ENCODE assay signal across 18 cellular contexts in genomic region chr1:162387226-162388082, GRCh38. TPM values are rescaled to one million over a fixed set of nuclear protein-coding genes. Genes with fewer than 3 reads are reported as not detected.
DNase-seq lines count a peak whose midpoint lies in the region; ATAC-seq, FAIRE-seq and TF ChIP-seq lines count a peak whose summit lies in the region.
"Had no signal": no experiment of that assay in that cellular context is flagged by ENCODE, and none has a peak within 500 bp of the region (broad histone marks: within the 10 kb centered on the region; RNA-seq: fewer than 3 reads in every experiment).

No MANE protein-coding gene starts in this region.

- H3K27ac Mint-ChIP-seq in activated naive CD8-positive, alpha-beta T cell treated with anti-CD3 and anti-CD28 coated beads, Interleukin-2, amount 50 U/mL, for 24 hours = no peak overlapping the region

- peaks cover 7% of the 10 kb centered on the region for H3K9me1 ChIP-seq in K562 (ENCODE audit: control insufficient read depth, insufficient read depth, low read length)

- H3K36me3 Mint-ChIP-seq in activated naive CD8-positive, alpha-beta T cell treated with anti-CD3 and anti-CD28 coated beads, Interleukin-2, amount 50 U/mL, for 24 hours (ENCODE audit: low read depth) = no peaks in the 10 kb centered on the region

- H2AFZ ChIP-seq in K562 (ENCODE audit: low read depth, low read length) = peak overlapping the region; percentile 29
- H2AFZ ChIP-seq: GM23248 had no signal

- ATAC-seq in K562 = no peak
- no peak for ATAC-seq in GM18517 (IDR thresholded peaks at IDR 0.05; ENCODE audit: unreplicated experiment)
- no peak for ATAC-seq in activated naive CD8-positive, alpha-beta T cell treated with anti-CD3 and anti-CD28 coated beads, Interleukin-2, amount 50 U/mL, for 24 hours
- ATAC-seq: Right ventricle myocardium inferior had no signal

- TF ChIP-seq POLR2A in K562 (conservative IDR thresholded peaks at IDR 0.05) (no peak), ovary (IDR thresholded peaks at IDR 0.05) (no peak)

- TF ChIP-seq EP300 in K562 (IDR thresholded peaks at IDR 0.05; ENCODE audit: low read length) (no peak), ovary (IDR thresholded peaks at IDR 0.05) (no peak)

- H3K4me3 Mint-ChIP-seq in activated naive CD8-positive, alpha-beta T cell treated with anti-CD3 and anti-CD28 coated beads, Interleukin-2, amount 50 U/mL, for 24 hours = no peak overlapping the region

- H3K9me3 Mint-ChIP-seq in activated naive CD8-positive, alpha-beta T cell treated with anti-CD3 and anti-CD28 coated beads, Interleukin-2, amount 50 U/mL, for 24 hours = no peaks in the 10 kb centered on the region

- H4K20me1 ChIP-seq in K562 (replicated peaks; ENCODE audit: control insufficient read depth, insufficient read depth, low read length) = no peaks in the 10 kb centered on the region

- H3K27ac ChIP-seq in K562 (ENCODE audit: extremely low read depth, low read depth, low read length) (peak overlapping the region; percentile 69), ovary (no peak overlapping the region)
- H3K27ac ChIP-seq: GM23248, KMS-11 had no signal

- H3K27me3 Mint-ChIP-seq in activated naive CD8-positive, alpha-beta T cell treated with anti-CD3 and anti-CD28 coated beads, Interleukin-2, amount 50 U/mL, for 24 hours = peaks cover 6% of the 10 kb centered on the region

- intact Hi-C loops in K562 (cut with micrococcal nuclease) = loop anchor here (2.0 kb wide), 1 partner anchor 15 kb away; no protein-coding TSS in a partner anchor
- intact Hi-C loops in ovary (cut with DNase I) = loop anchor here in 1 of 4 donors (2.0 kb wide), 1 partner anchor 15 kb away; no protein-coding TSS in a partner anchor

- H3K9me3 ChIP-seq in K562 (replicated peaks; ENCODE audit: control insufficient read depth, insufficient read depth, low read depth, low read length) (no peaks in the 10 kb centered on the region), ovary (no peaks in the 10 kb centered on the region)
- H3K9me3 ChIP-seq: MG63 had no signal

- H3K9ac ChIP-seq in K562 (ENCODE audit: insufficient read depth in 1 of 2, low read depth in 2 of 2, low read length in 2 of 2) = peak overlapping the region in 1 of 2 experiments; percentile 24; a peak in 2 of 4 replicates
- H3K9ac ChIP-seq: GM23248, KMS-11 had no signal

- FAIRE-seq in K562 (lab: Jason Lieb, UNC) = no peak

- H3K36me3 ChIP-seq in K562 (ENCODE audit: control insufficient read depth, insufficient read depth, low read length) (no peaks in the 10 kb centered on the region; the same call in 2 of the 3 replicates), ovary (no peaks in the 10 kb centered on the region)
- H3K36me3 ChIP-seq: MG63 had no signal

- no TSS peak for BruUV-seq in K562 (replicated peaks; lab: Mats Ljungman, UMichigan)

- H3K79me2 ChIP-seq in K562 (ENCODE audit: control insufficient read depth, insufficient read depth, low read length) = peaks cover 12% of the 10 kb centered on the region; the same call in 2 of the 3 replicates

- H3K4me3 ChIP-seq in K562 = no peak overlapping the region
- no peak overlapping the region for H3K4me3 ChIP-seq in ovary
- H3K4me3 ChIP-seq: GM23248, MG63 had no signal

- TF ChIP-seq CTCF in GM13976 (IDR thresholded peaks at IDR 0.05; ENCODE audit: borderline replicate concordance, control extremely low read depth, extremely low read depth, insufficient read depth, missing control alignments) (no peak), K562 (IDR thresholded peaks at IDR 0.05 in 2 of 3, conservative IDR thresholded peaks at IDR 0.05 in 1 of 3; ENCODE audit: insufficient read depth in 2 of 3, low read depth in 1 of 3, low read length in 3 of 3) (no peak), ovary (IDR thresholded peaks at IDR 0.05) (no peak)

- H3K4me1 ChIP-seq in K562 (replicated peaks in 1 of 2; ENCODE audit: control insufficient read depth in 2 of 2, insufficient read depth in 2 of 2, low read length in 2 of 2) (peaks cover 75 to 90% of the 10 kb centered on the region in 2 experiments), ovary (ENCODE audit: insufficient read depth) (peaks cover 6% of the 10 kb centered on the region)

- in situ Hi-C loops in GM13976 (cut with MboI; ENCODE audit: low sequenced_read_pairs, unreplicated experiment) = no loop called here
- in situ Hi-C loops in K562 (cut with MboI) = no loop called here

- no peak for TF ChIP-seq RAD21 in K562 (CRISPR knock-in tag; conservative IDR thresholded peaks at IDR 0.05 in 1 of 2, IDR thresholded peaks at IDR 0.05 in 1 of 2)

- WGBS in K562 (ENCODE audit: insufficient coverage, low coverage, missing lambda C conversion rate) = 72% methylated on average over 20 of the region's 20 CpGs
- 35 to 62% (median 57%) methylated on average over 20 of the region's 20 CpGs for WGBS in ovary, 3 donors

- POLR2A ChIA-PET in K562 (lab: Yijun Ruan, JAX) = interaction anchor here (0.6 to 2.1 kb wide), 2 partner anchors 10 to 22 kb away, joined by 4 to 9 read pairs; no protein-coding TSS in a partner anchor

- CTCF ChIA-PET in K562 (lab: Yijun Ruan, JAX; ENCODE audit: low intra/inter-chr PET ratio) = no interaction called here

- no peak overlapping the region for H3K4me2 ChIP-seq in K562 (ENCODE audit: insufficient read depth, low read length)
- H3K4me2 ChIP-seq: KMS-11 had no signal

- DNase-seq in GM13976 (ENCODE audit: low spot score) = peak; percentile 4
- no peak for DNase-seq in K562 (ENCODE audit: extremely low read depth in 1 of 4, low spot score in 3 of 4)
- peak; percentile 38 for DNase-seq in islet precursor cell
- peak in 3 of 5 donors; percentile 25 to 67 (median 50) for DNase-seq in ovary
- no peak for DNase-seq in activated CD4-positive, alpha-beta T cell treated with anti-CD3 and anti-CD28 coated beads, Interleukin-2, amount 50 U/mL, for 1 hour
- no peak for DNase-seq in activated naive CD8-positive, alpha-beta T cell treated with anti-CD3 and anti-CD28 coated beads, Interleukin-2, amount 50 U/mL, for 24 hours
- DNase-seq: DMS 273 treated with DMSO at 0.1 percent for 48 hours, EL, GM23248, MG63, NCI-H1092 treated with DMSO at 0.1 percent for 48 hours, NCI-H1694, NCI-H2107 had no signal

- peaks cover 5% of the 10 kb centered on the region for H3K4me1 Mint-ChIP-seq in activated naive CD8-positive, alpha-beta T cell treated with anti-CD3 and anti-CD28 coated beads, Interleukin-2, amount 50 U/mL, for 24 hours

- H3K27me3 ChIP-seq in K562 (ENCODE audit: control insufficient read depth in 2 of 2, insufficient read depth in 2 of 2, low read length in 2 of 2) (no peaks in the 10 kb centered on the region), ovary (no peaks in the 10 kb centered on the region)
- H3K27me3 ChIP-seq: MG63 had no signal

RNA-seq across cellular contexts. Expression of gene C1orf226, which starts 5.9 kb away (rescaled TPM):
- 1.0 and 2.1 TPM in 2 replicates for total RNA-seq in K562 (2011; cell fraction: chromatin; rRNA removed; ENCODE audit: low replicate concordance)
- total RNA-seq in K562 (2011; cell fraction: nucleolus; rRNA removed) = 0.92 and 1.2 TPM in 2 replicates
- total RNA-seq in K562 (2011; cell fraction: nucleoplasm; rRNA removed) = 1.6 and 1.9 TPM in 2 replicates
- total RNA-seq in K562 (2014; rRNA removed) = 0.36 and 0.37 TPM in 2 replicates
- 0.47 and 0.64 TPM in 2 replicates for total RNA-seq in K562 (2014; rRNA removed; fragmentation: Illumina TruSeq; extraction: Trizol)
- 0.33 and 0.53 TPM in 2 replicates for total RNA-seq in K562 (2015; rRNA removed; fragmentation: Illumina TruSeq; extraction: Trizol)
- total RNA-seq in K562 (2021) = 1.4 and 1.6 TPM in 2 replicates
- 0.81 and 1.4 TPM in 2 replicates for polyA plus RNA-seq in K562 (2011; rRNA removed)
- 0.97 and 1.4 TPM in 2 replicates for polyA plus RNA-seq in K562 (2011; cell fraction: cytosol; rRNA removed)
- 1.9 and 2.6 TPM in 2 replicates for polyA plus RNA-seq in K562 (2011; cell fraction: nucleus; rRNA removed)
- 1.2 and 1.6 TPM in 2 replicates for polyA plus RNA-seq in K562 (2012)
- 1.2 and 1.3 TPM in 2 replicates for polyA plus RNA-seq in K562 (2014; fragmentation: Illumina TruSeq; extraction: Trizol)
- under 1 TPM; 0.10 to 0.20 TPM for polyA plus RNA-seq in K562 (2014; fragmentation: Nextera tagmentation; extraction: Ambion mirVana)
- 0.56 and 0.88 TPM in 2 replicates for polyA plus RNA-seq in K562 (2014; rRNA removed)
- 0.70 and 1.4 TPM in 2 replicates for polyA minus RNA-seq in K562 (2011; rRNA and poly(A)+ RNA removed)
- polyA minus RNA-seq in K562 (2011; cell fraction: cytosol; rRNA and poly(A)+ RNA removed) = 0.57 and 2.2 TPM in 2 replicates
- 0.67 and 1.4 TPM in 2 replicates for polyA minus RNA-seq in K562 (2011; cell fraction: nucleus; rRNA and poly(A)+ RNA removed)
- total RNA-seq in ovary = 1 to 10 TPM in 6 of 7 donors, under 1 TPM in 1; 0.36 to 8.4 (median 1.3) TPM
- polyA plus RNA-seq in ovary = 1 to 10 TPM; 1.5 to 3.4 TPM

RNA-seq across cellular contexts. Expression of gene SPATA46, which starts 10.8 kb away (rescaled TPM):
- not detected in 2 replicates for total RNA-seq in K562 (2011; cell fraction: chromatin; rRNA removed; ENCODE audit: low replicate concordance)
- not detected in 2 replicates for total RNA-seq in K562 (2011; cell fraction: nucleolus; rRNA removed)
- total RNA-seq in K562 (2011; cell fraction: nucleoplasm; rRNA removed) = not detected in 2 replicates
- not detected in 2 replicates for total RNA-seq in K562 (2014; rRNA removed)
- not detected in 2 replicates for total RNA-seq in K562 (2014; rRNA removed; fragmentation: Illumina TruSeq; extraction: Trizol)
- total RNA-seq in K562 (2015; rRNA removed; fragmentation: Illumina TruSeq; extraction: Trizol) = not detected in 2 replicates
- not detected in 2 replicates for total RNA-seq in K562 (2021)
- 0.04 TPM in 2 replicates for polyA plus RNA-seq in K562 (2011; rRNA removed)
- polyA plus RNA-seq in K562 (2011; cell fraction: cytosol; rRNA removed) = 0.03 TPM in 1 of 2 replicates, not detected in the other
- polyA plus RNA-seq in K562 (2011; cell fraction: nucleus; rRNA removed) = 0.14 TPM in 1 of 2 replicates, not detected in the other
- polyA plus RNA-seq in K562 (2012) = 0.15 TPM in 1 of 2 replicates, not detected in the other
- not detected in 2 replicates for polyA plus RNA-seq in K562 (2014; fragmentation: Illumina TruSeq; extraction: Trizol)
- polyA plus RNA-seq in K562 (2014; fragmentation: Nextera tagmentation; extraction: Ambion mirVana) = under 1 TPM in 1 of 2 experiments, not detected in 1; 0.11 TPM
- not detected in 2 replicates for polyA plus RNA-seq in K562 (2014; rRNA removed)
- polyA minus RNA-seq in K562 (2011; rRNA and poly(A)+ RNA removed) = not detected in 2 replicates
- not detected in 2 replicates for polyA minus RNA-seq in K562 (2011; cell fraction: cytosol; rRNA and poly(A)+ RNA removed)
- polyA minus RNA-seq in K562 (2011; cell fraction: nucleus; rRNA and poly(A)+ RNA removed) = not detected in 2 replicates
- total RNA-seq in ovary = not detected
- not detected for polyA plus RNA-seq in ovary
- total RNA-seq: GM23248, Right ventricle myocardium inferior had no signal
- polyA plus RNA-seq: AG04450, BJ, GM23248 had no signal

RNA-seq across cellular contexts. Expression of gene SH2D1B, which starts 24.5 kb away (rescaled TPM):
- total RNA-seq in K562 (2011; cell fraction: chromatin; rRNA removed; ENCODE audit: low replicate concordance) = 4.8 and 6.8 TPM in 2 replicates
- total RNA-seq in K562 (2011; cell fraction: nucleolus; rRNA removed) = 2.2 and 2.8 TPM in 2 replicates
- 4.0 and 5.0 TPM in 2 replicates for total RNA-seq in K562 (2011; cell fraction: nucleoplasm; rRNA removed)
- total RNA-seq in K562 (2014; rRNA removed) (5.2 and 5.6 TPM in 2 replicates), K562 (2014; rRNA removed; fragmentation: Illumina TruSeq; extraction: Trizol) (9.7 and 10.8 TPM in 2 replicates), K562 (2015; rRNA removed; fragmentation: Illumina TruSeq; extraction: Trizol) (7.9 and 8.3 TPM in 2 replicates), K562 (2021) (5.4 and 6.3 TPM in 2 replicates), ovary (under 1 TPM in 2 of 7 donors, not detected in 5; 0.10 to 0.12 TPM)
- polyA plus RNA-seq in K562 (2011; rRNA removed) (4.8 and 5.7 TPM in 2 replicates), K562 (2014; fragmentation: Illumina TruSeq; extraction: Trizol) (13.4 and 14.1 TPM in 2 replicates), K562 (2014; fragmentation: Nextera tagmentation; extraction: Ambion mirVana) (10 to 100 TPM; 17.1 to 19.6 TPM), K562 (2014; rRNA removed) (7.2 and 12.3 TPM in 2 replicates), ovary (under 1 TPM in 1 of 2 donors, not detected in 1; 0.40 TPM)
- polyA plus RNA-seq in K562 (2011; cell fraction: cytosol; rRNA removed) = 3.3 and 5.0 TPM in 2 replicates
- 4.2 and 4.5 TPM in 2 replicates for polyA plus RNA-seq in K562 (2011; cell fraction: nucleus; rRNA removed)
- 3.6 and 9.5 TPM in 2 replicates for polyA plus RNA-seq in K562 (2012)
- polyA minus RNA-seq in K562 (2011; rRNA and poly(A)+ RNA removed) = 3.4 and 4.4 TPM in 2 replicates
- polyA minus RNA-seq in K562 (2011; cell fraction: cytosol; rRNA and poly(A)+ RNA removed) = 1.0 and 1.7 TPM in 2 replicates
- polyA minus RNA-seq in K562 (2011; cell fraction: nucleus; rRNA and poly(A)+ RNA removed) = 1.3 and 2.6 TPM in 2 replicates
- total RNA-seq: GM23248 had no signal
- polyA plus RNA-seq: AG04450, BJ, GM23248 had no signal

Comparison
In these comparisons a context has a peak if more than half of its experiments do, and no peak if none do; other contexts are left out.
1. DNase-seq: peak in GM13976 (single experiment), islet precursor cell (single experiment) and ovary (3 of 5); none in K562 (0 of 4), activated CD4-positive, alpha-beta T cell treated with anti-CD3 and anti-CD28 coated beads, Interleukin-2, amount 50 U/mL, for 1 hour (single experiment) and activated naive CD8-positive, alpha-beta T cell treated with anti-CD3 and anti-CD28 coated beads, Interleukin-2, amount 50 U/mL, for 24 hours (single experiment).